19 cellular contexts compared by ENCODE assay signal in genomic region chr3:157070600-157070999, GRCh38.
DNase-seq lines count a peak whose midpoint lies in the region; ATAC-seq, FAIRE-seq and TF ChIP-seq lines count a peak whose summit lies in the region.
"Had no signal": no experiment of that assay in that cellular context is flagged by ENCODE, and none has a peak within 500 bp of the region (broad histone marks: within the 10 kb centered on the region; RNA-seq: fewer than 3 reads in every experiment).

No MANE protein-coding gene starts in this region.

- no peaks in the 10 kb centered on the region for H3K79me1 ChIP-seq in mesenchymal stem cell (replicated peaks; ENCODE audit: low read length, poor library complexity, severe bottlenecking)

- H2BK5ac ChIP-seq in mesenchymal stem cell (ENCODE audit: low read depth, low read length, poor library complexity, severe bottlenecking) = no peak overlapping the region

- 62% methylated on average over 3 of the region's 3 CpGs for WGBS in mesenchymal stem cell

- H3K27ac Mint-ChIP-seq in astrocyte (ENCODE audit: unreplicated experiment) = no peak overlapping the region
- H3K27ac Mint-ChIP-seq: activated naive CD4-positive, alpha-beta T cell treated with anti-CD3 and anti-CD28 coated beads for 36 hours; H9; natural killer cell treated with Interleukin-12 subunit alpha and Interleukin-12 subunit beta and Interleukin-15 and Interleukin-18, amount 100 ng/mL, for 72 hours had no signal

- H3K4me1 Mint-ChIP-seq in astrocyte (ENCODE audit: low read depth, unreplicated experiment) = peaks cover 4% of the 10 kb centered on the region

- H3K27ac ChIP-seq in left ventricle myocardium inferior (replicated peaks) (no peak overlapping the region), astrocyte (ENCODE audit: low read depth, low read length) (no peak overlapping the region), mesenchymal stem cell (ENCODE audit: low read length, poor library complexity, severe bottlenecking) (no peak overlapping the region), vagina (peak overlapping the region; percentile 36)

- H3K36me3 ChIP-seq in left ventricle myocardium inferior (no peaks in the 10 kb centered on the region), astrocyte (ENCODE audit: insufficient read depth, low read length) (no peaks in the 10 kb centered on the region), mesenchymal stem cell (ENCODE audit: control insufficient read depth in 1 of 2, insufficient read depth in 2 of 2, low read depth in 1 of 2, low read length in 2 of 2) (no peaks in the 10 kb centered on the region), vagina (no peaks in the 10 kb centered on the region), H7 (replicated peaks; ENCODE audit: control insufficient read depth, insufficient read depth, low read length) (no peaks in the 10 kb centered on the region)

- peak overlapping the region; percentile 11 for H2AFZ ChIP-seq in astrocyte (ENCODE audit: low read depth, low read length)
- no peak overlapping the region for H2AFZ ChIP-seq in mesenchymal stem cell (ENCODE audit: low read depth, low read length)

- no peak overlapping the region for H3K4me3 Mint-ChIP-seq in astrocyte (ENCODE audit: unreplicated experiment)
- H3K4me3 Mint-ChIP-seq: activated naive CD4-positive, alpha-beta T cell treated with anti-CD3 and anti-CD28 coated beads for 36 hours; CD8-positive, alpha-beta memory T cell; H9; natural killer cell treated with Interleukin-12 subunit alpha and Interleukin-12 subunit beta and Interleukin-15 and Interleukin-18, amount 100 ng/mL, for 72 hours had no signal

- H3K14ac ChIP-seq in mesenchymal stem cell (ENCODE audit: low read length in 2 of 2) = no peak overlapping the region

- H2BK12ac ChIP-seq in mesenchymal stem cell (ENCODE audit: low read length in 2 of 2) = no peak overlapping the region

- H3K4ac ChIP-seq in mesenchymal stem cell (ENCODE audit: low read depth in 1 of 2, low read length in 2 of 2) = no peak overlapping the region

- no peaks in the 10 kb centered on the region for H3K36me3 Mint-ChIP-seq in astrocyte (ENCODE audit: low read depth, unreplicated experiment)
- H3K36me3 Mint-ChIP-seq: CD8-positive, alpha-beta memory T cell; natural killer cell treated with Interleukin-12 subunit alpha and Interleukin-12 subunit beta and Interleukin-15 and Interleukin-18, amount 100 ng/mL, for 72 hours had no signal

- H4K20me1 ChIP-seq in astrocyte (ENCODE audit: insufficient read depth, low read length) = no peaks in the 10 kb centered on the region

- no peaks in the 10 kb centered on the region for H3K9me3 Mint-ChIP-seq in astrocyte (ENCODE audit: unreplicated experiment)
- H3K9me3 Mint-ChIP-seq: activated naive CD4-positive, alpha-beta T cell treated with anti-CD3 and anti-CD28 coated beads for 36 hours; CD8-positive, alpha-beta memory T cell; H9; natural killer cell treated with Interleukin-12 subunit alpha and Interleukin-12 subunit beta and Interleukin-15 and Interleukin-18, amount 100 ng/mL, for 72 hours had no signal

- no peak for TF ChIP-seq CTCF in left ventricle myocardium inferior (IDR thresholded peaks at IDR 0.05; ENCODE audit: borderline replicate concordance)
- TF ChIP-seq CTCF in astrocyte (IDR thresholded peaks at IDR 0.05; ENCODE audit: insufficient read depth, low read depth, low read length) = no peak
- no peak for TF ChIP-seq CTCF in vagina (IDR thresholded peaks at IDR 0.05)

- H2AK5ac ChIP-seq in mesenchymal stem cell (ENCODE audit: low read length, severe bottlenecking) = no peak overlapping the region

- no peak overlapping the region for H3K4me3 ChIP-seq in left ventricle myocardium inferior
- H3K4me3 ChIP-seq in astrocyte (ENCODE audit: insufficient read depth, low read depth, low read length) = no peak overlapping the region
- H3K4me3 ChIP-seq in mesenchymal stem cell (ENCODE audit: insufficient read depth in 1 of 2, low read depth in 1 of 2, low read length in 2 of 2) = no peak overlapping the region
- no peak overlapping the region for H3K4me3 ChIP-seq in vagina
- H3K4me3 ChIP-seq in H7 (ENCODE audit: insufficient read depth, low read depth, low read length) = no peak overlapping the region
- H3K4me3 ChIP-seq: dorsolateral prefrontal cortex, GM12878 had no signal

- H3K4me1 ChIP-seq in left ventricle myocardium inferior (no peaks in the 10 kb centered on the region), astrocyte (ENCODE audit: insufficient read depth, low read length) (peaks cover 15% of the 10 kb centered on the region), mesenchymal stem cell (ENCODE audit: control insufficient read depth, insufficient read depth, low read depth, low read length) (no peaks in the 10 kb centered on the region), vagina (peaks cover 11% of the 10 kb centered on the region)

- no peak for TF ChIP-seq POLR2A in vagina (IDR thresholded peaks at IDR 0.05)

- H3K4me2 ChIP-seq in astrocyte (ENCODE audit: low read length) (no peak overlapping the region), mesenchymal stem cell (ENCODE audit: low read length, poor library complexity, severe bottlenecking) (no peak overlapping the region)

- no peak for DNase-seq in Right ventricle myocardium superior
- no peak for DNase-seq in left ventricle myocardium inferior
- DNase-seq in astrocyte (ENCODE audit: low read depth) = peak; percentile 40
- DNase-seq in mesenchymal stem cell = no peak
- no peak for DNase-seq in vagina (ENCODE audit: extremely low spot score in 2 of 2)
- no peak for DNase-seq in germinal center (ENCODE audit: low spot score)
- DNase-seq in H7 = no peak
- DNase-seq: activated naive CD4-positive, alpha-beta T cell treated with anti-CD3 and anti-CD28 coated beads for 36 hours; CD8-positive, alpha-beta memory T cell; dorsolateral prefrontal cortex; H9; NCI-H1930; NCI-H526 treated with DMSO at 0.1 percent for 48 hours; stimulated activated CD4-positive, alpha-beta T cell treated with anti-CD3 and anti-CD28 coated beads, Interleukin-4, amount 100 ng/mL, for 1 hour; stimulated activated CD8-positive, alpha-beta memory T cell treated with anti-CD3 and anti-CD28 coated beads, Interleukin-4, amount 100 ng/mL, for 48 hours had no signal

- H3K9ac ChIP-seq in astrocyte (ENCODE audit: low read length) (no peak overlapping the region), mesenchymal stem cell (ENCODE audit: low read length) (peak overlapping the region; percentile 24)

- H4K8ac ChIP-seq in mesenchymal stem cell (ENCODE audit: low read length) = no peak overlapping the region

- H2BK120ac ChIP-seq in mesenchymal stem cell (ENCODE audit: low read depth, low read length) = no peak overlapping the region

- no peak overlapping the region for H3K18ac ChIP-seq in mesenchymal stem cell (ENCODE audit: low read depth in 1 of 2, low read length in 2 of 2)

- H3K9me3 ChIP-seq in left ventricle myocardium inferior (replicated peaks) (no peaks in the 10 kb centered on the region), astrocyte (ENCODE audit: insufficient read depth, low read depth, low read length) (no peaks in the 10 kb centered on the region), mesenchymal stem cell (ENCODE audit: control insufficient read depth, low read length) (no peaks in the 10 kb centered on the region), vagina (no peaks in the 10 kb centered on the region)

- FAIRE-seq in astrocyte (lab: Jason Lieb, UNC) = no peak
- FAIRE-seq: GM12878 had no signal

- H3K27me3 ChIP-seq in left ventricle myocardium inferior (ENCODE audit: low read depth) (no peaks in the 10 kb centered on the region), astrocyte (ENCODE audit: insufficient read depth, low read length) (no peaks in the 10 kb centered on the region), mesenchymal stem cell (ENCODE audit: control insufficient read depth in 1 of 2, insufficient read depth in 1 of 2, low read length in 2 of 2) (no peaks in the 10 kb centered on the region), vagina (no peaks in the 10 kb centered on the region), H7 (ENCODE audit: control insufficient read depth, insufficient read depth, low read length) (no peaks in the 10 kb centered on the region)
- H3K27me3 ChIP-seq: dorsolateral prefrontal cortex had no signal

- H2BK15ac ChIP-seq in mesenchymal stem cell (ENCODE audit: low read depth, poor library complexity, severe bottlenecking) = no peak overlapping the region

- ATAC-seq in Right ventricle myocardium superior (ENCODE audit: poor library complexity) = peak; percentile 18
- ATAC-seq in GM18909 (IDR thresholded peaks at IDR 0.05; ENCODE audit: poor library complexity, unreplicated experiment) = no peak
- ATAC-seq: GM12878, Panc1 had no signal

- no peak overlapping the region for H3K23ac ChIP-seq in mesenchymal stem cell (ENCODE audit: low read length in 2 of 2)

- intact Hi-C loops in Right ventricle myocardium superior (cut with DNase I) = no loop called here
- intact Hi-C loops in left ventricle myocardium inferior (cut with micrococcal nuclease) = no loop called here
- intact Hi-C loops in vagina (cut with DNase I) = no loop called here

- H4K91ac ChIP-seq in mesenchymal stem cell (ENCODE audit: low read length) = no peak overlapping the region

- peaks cover 20% of the 10 kb centered on the region for H3K27me3 Mint-ChIP-seq in astrocyte (ENCODE audit: low read depth, unreplicated experiment)

- H3K79me2 ChIP-seq in astrocyte (ENCODE audit: insufficient read depth, low read length) = no peaks in the 10 kb centered on the region
